Comparison of ENCODE assay signal across 8 cellular contexts in genomic region chr2:237966565-237967462, GRCh38. TPM values are rescaled to one million over a fixed set of nuclear protein-coding genes. Genes with fewer than 3 reads are reported as not detected.
DNase-seq lines count a peak whose midpoint lies in the region; ATAC-seq and TF ChIP-seq lines count a peak whose summit lies in the region.

TSS of gene UBE2F (plus strand) at chr2:237967014. CDS start at chr2:237973108, 6,094 bp downstream.

- H3K79me2 ChIP-seq in GM23338 (replicated peaks; ENCODE audit: insufficient read depth): peaks cover 46% of the 10 kb centered on the region

- peak; percentile 96 for ATAC-seq in GM23338
- peak; percentile 97 to 98 for ATAC-seq in natural killer cell treated with Interleukin-12 subunit alpha and Interleukin-12 subunit beta and Interleukin-15 and Interleukin-18, amount 100 ng/mL, for 72 hours
- peak; percentile 96 for ATAC-seq in stimulated activated naive CD8-positive, alpha-beta T cell treated with anti-CD3 and anti-CD28 coated beads, Interleukin-15, Interleukin-2, amounts not matched to agents 100 U/mL and 50 U/mL, for 24 hours

- H2AFZ ChIP-seq in GM23338: peak within 1 kb of the TSS; percentile 96

- peaks cover 6% of the 10 kb centered on the region for H3K27me3 Mint-ChIP-seq in GM23338 (ENCODE audit: insufficient read depth, low read depth, poor library complexity)
- H3K27me3 Mint-ChIP-seq in activated T-helper 2 cell treated with anti-CD3 and anti-CD28 coated beads, Interferon-gamma antibody, Interleukin-2, Interleukin-4, amounts not matched to agents 10 μg/mL and 5 μg/mL and 100 μg/mL, durations not matched to agents 14 hours and 24 hours and 36 hours (ENCODE audit: low read depth): no peaks in the 10 kb centered on the region
- H3K27me3 Mint-ChIP-seq in natural killer cell treated with Interleukin-12 subunit alpha and Interleukin-12 subunit beta and Interleukin-15 and Interleukin-18, amount 100 ng/mL, for 72 hours: no peaks in the 10 kb centered on the region

- no peaks in the 10 kb centered on the region for H3K9me2 ChIP-seq in GM23338 (ENCODE audit: insufficient read depth)

- H3K9me3 Mint-ChIP-seq in GM23338: peaks cover 20% of the 10 kb centered on the region
- H3K9me3 Mint-ChIP-seq in activated T-helper 2 cell treated with anti-CD3 and anti-CD28 coated beads, Interferon-gamma antibody, Interleukin-2, Interleukin-4, amounts not matched to agents 10 μg/mL and 5 μg/mL and 100 μg/mL, durations not matched to agents 14 hours and 24 hours and 36 hours: peaks cover 15% of the 10 kb centered on the region
- H3K9me3 Mint-ChIP-seq in natural killer cell treated with Interleukin-12 subunit alpha and Interleukin-12 subunit beta and Interleukin-15 and Interleukin-18, amount 100 ng/mL, for 72 hours: peaks cover 7% of the 10 kb centered on the region

- H3K27me3 ChIP-seq in GM23338 (ENCODE audit: insufficient read depth): no peaks in the 10 kb centered on the region

- H3K36me3 ChIP-seq in GM23338 (ENCODE audit: insufficient read depth): no peaks in the 10 kb centered on the region

- peak; percentile 96 for DNase-seq in Daoy (ENCODE audit: low read depth)
- DNase-seq in GM23338 (ENCODE audit: low spot score): peak; percentile 99
- peak; percentile 94 for DNase-seq in LHCN-M2 (ENCODE audit: low read depth)
- DNase-seq in RPMI8226: peak; percentile 95
- peak; percentile 97 for DNase-seq in activated T-helper 2 cell treated with anti-CD3 and anti-CD28 coated beads, Interferon-gamma antibody, Interleukin-2, Interleukin-4, amounts not matched to agents 10 μg/mL and 5 μg/mL and 100 μg/mL, durations not matched to agents 14 hours and 24 hours and 36 hours (ENCODE audit: low spot score)
- peak; percentile 95 for DNase-seq in fibroblast of peridontal ligament (ENCODE audit: extremely low read depth)
- DNase-seq in natural killer cell treated with Interleukin-12 subunit alpha and Interleukin-12 subunit beta and Interleukin-15 and Interleukin-18, amount 100 ng/mL, for 72 hours (ENCODE audit: low spot score): peak; percentile 99
- peak; percentile 98 for DNase-seq in stimulated activated naive CD8-positive, alpha-beta T cell treated with anti-CD3 and anti-CD28 coated beads, Interleukin-15, Interleukin-2, amounts not matched to agents 100 U/mL and 50 U/mL, for 24 hours

- intact Hi-C loops in activated T-helper 2 cell treated with anti-CD3 and anti-CD28 coated beads, Interferon-gamma antibody, Interleukin-2, Interleukin-4, amounts not matched to agents 10 μg/mL and 5 μg/mL and 100 μg/mL, durations not matched to agents 14 hours and 24 hours and 36 hours (cut with micrococcal nuclease): loop anchor here (2.0 to 10.0 kb wide), 5 partner anchors 45 to 318 kb away; partner anchors contain the start of genes ILKAP and PER2

- H4K20me1 ChIP-seq in GM23338 (replicated peaks; ENCODE audit: insufficient read depth): peaks cover 32% of the 10 kb centered on the region

- peaks cover 19% of the 10 kb centered on the region for H3K4me1 ChIP-seq in GM23338 (ENCODE audit: insufficient read depth)

- H3K36me3 Mint-ChIP-seq in GM23338 (ENCODE audit: low read depth): peaks cover 5% of the 10 kb centered on the region; the same call in 2 of the 3 replicates
- peaks cover 34% of the 10 kb centered on the region for H3K36me3 Mint-ChIP-seq in activated T-helper 2 cell treated with anti-CD3 and anti-CD28 coated beads, Interferon-gamma antibody, Interleukin-2, Interleukin-4, amounts not matched to agents 10 μg/mL and 5 μg/mL and 100 μg/mL, durations not matched to agents 14 hours and 24 hours and 36 hours (ENCODE audit: low read depth)
- peaks cover 8% of the 10 kb centered on the region for H3K36me3 Mint-ChIP-seq in natural killer cell treated with Interleukin-12 subunit alpha and Interleukin-12 subunit beta and Interleukin-15 and Interleukin-18, amount 100 ng/mL, for 72 hours

- H3F3A ChIP-seq in GM23338 (replicated peaks; ENCODE audit: low read depth): peaks cover 5% of the 10 kb centered on the region; the same call in 1 of the 2 replicates

- TF ChIP-seq CTCF in GM23338 (conservative IDR thresholded peaks at IDR 0.05; ENCODE audit: low read depth in 2 of 2): no peak

- peak within 1 kb of the TSS; percentile 89 for H3K4me3 Mint-ChIP-seq in GM23338
- H3K4me3 Mint-ChIP-seq in activated T-helper 2 cell treated with anti-CD3 and anti-CD28 coated beads, Interferon-gamma antibody, Interleukin-2, Interleukin-4, amounts not matched to agents 10 μg/mL and 5 μg/mL and 100 μg/mL, durations not matched to agents 14 hours and 24 hours and 36 hours (ENCODE audit: low read depth): peak within 1 kb of the TSS; percentile 89
- H3K4me3 Mint-ChIP-seq in natural killer cell treated with Interleukin-12 subunit alpha and Interleukin-12 subunit beta and Interleukin-15 and Interleukin-18, amount 100 ng/mL, for 72 hours: peak within 1 kb of the TSS; percentile 98

- peak within 1 kb of the TSS; percentile 83 for H3K4me3 ChIP-seq in GM23338

- H3K4me1 Mint-ChIP-seq in GM23338: peaks cover 31% of the 10 kb centered on the region
- peaks cover 34% of the 10 kb centered on the region for H3K4me1 Mint-ChIP-seq in activated T-helper 2 cell treated with anti-CD3 and anti-CD28 coated beads, Interferon-gamma antibody, Interleukin-2, Interleukin-4, amounts not matched to agents 10 μg/mL and 5 μg/mL and 100 μg/mL, durations not matched to agents 14 hours and 24 hours and 36 hours (ENCODE audit: low read depth)
- H3K4me1 Mint-ChIP-seq in natural killer cell treated with Interleukin-12 subunit alpha and Interleukin-12 subunit beta and Interleukin-15 and Interleukin-18, amount 100 ng/mL, for 72 hours (ENCODE audit: low read depth in 2 of 2): peaks cover 35 to 36% of the 10 kb centered on the region in 2 donors

- H3K27ac Mint-ChIP-seq in GM23338: peak within 1 kb of the TSS; percentile 76
- peak within 1 kb of the TSS; percentile 78 for H3K27ac Mint-ChIP-seq in activated T-helper 2 cell treated with anti-CD3 and anti-CD28 coated beads, Interferon-gamma antibody, Interleukin-2, Interleukin-4, amounts not matched to agents 10 μg/mL and 5 μg/mL and 100 μg/mL, durations not matched to agents 14 hours and 24 hours and 36 hours
- peak within 1 kb of the TSS; percentile 69 to 83 for H3K27ac Mint-ChIP-seq in natural killer cell treated with Interleukin-12 subunit alpha and Interleukin-12 subunit beta and Interleukin-15 and Interleukin-18, amount 100 ng/mL, for 72 hours

- no peak within 1 kb of the TSS for H3K27ac ChIP-seq in GM23338 (ENCODE audit: low read depth)

- H3K4me2 ChIP-seq in GM23338: peak within 1 kb of the TSS; percentile 99

TF ChIP-seq in GM23338, 12 proteins besides CTCF, POLR2A, EP300 and RAD21:
- no peak for TF ChIP-seq NANOG (IDR thresholded peaks at IDR 0.05; ENCODE audit: borderline replicate concordance)
- peak; percentile 87 for TF ChIP-seq POLR2AphosphoS5 (IDR thresholded peaks at IDR 0.05; ENCODE audit: low read depth)
- TF ChIP-seq JUNB (IDR thresholded peaks at IDR 0.05; ENCODE audit: unreplicated experiment): no peak
- TF ChIP-seq CREB1 (CRISPR knock-in tag; IDR thresholded peaks at IDR 0.05; ENCODE audit: low read depth): peak; percentile 83

RNA-seq across cellular contexts. Expression of gene UBE2F, which starts in this region (rescaled TPM):
- total RNA-seq in Daoy (2014; rRNA removed; shearing (Covaris generic)): 73.9 and 87.1 TPM in 2 replicates
- 56.7 and 106 TPM in 2 replicates for total RNA-seq in GM23338 (2014; rRNA removed; shearing (Covaris generic))
- 91.3 and 98.2 TPM in 2 replicates for polyA plus RNA-seq in GM23338 (2016; fragmentation: Nextera tagmentation; extraction: Ambion mirVana)
- total RNA-seq in LHCN-M2 (2014; rRNA removed): 56.8 and 62.2 TPM in 2 replicates
- 69.2 TPM for polyA plus RNA-seq in LHCN-M2 (2012)
- 137 and 146 TPM in 2 replicates for total RNA-seq in activated T-helper 2 cell treated with anti-CD3 and anti-CD28 coated beads, Interferon-gamma antibody, Interleukin-2, Interleukin-4, amounts not matched to agents 10 μg/mL and 5 μg/mL and 100 μg/mL, durations not matched to agents 14 hours and 24 hours and 36 hours
- total RNA-seq in natural killer cell treated with Interleukin-12 subunit alpha and Interleukin-12 subunit beta and Interleukin-15 and Interleukin-18, amount 100 ng/mL, for 72 hours: 10 to 100 TPM; 51.3 to 78.0 TPM
